Comparison of ENCODE assay signal across 8 cellular contexts in genomic region chr20:46089338-46090094, GRCh38. TPM values are rescaled to one million over a fixed set of nuclear protein-coding genes. Genes with fewer than 3 reads are reported as not detected.
A peak's percentile ranks its signal among the peaks of the same experiment; 100 is the strongest.
DNase-seq lines count a peak whose midpoint lies in the region; ATAC-seq, FAIRE-seq and TF ChIP-seq lines count a peak whose summit lies in the region.

Gene NCOA5 (minus strand): TSS chr20:46089962. CDS start chr20:46079424, 10,538 bp downstream.

- H3K4me1 ChIP-seq in breast epithelium (peaks cover 0 to 11% of the 10 kb centered on the region in 2 donors), iPS-20b (ENCODE audit: insufficient read depth, low read length) (peaks cover 18% of the 10 kb centered on the region; the same call in 1 of the 2 replicates), small intestine (ENCODE audit: control insufficient read depth in 2 of 2, insufficient read depth in 1 of 2, low read depth in 1 of 2, low read length in 1 of 2) (peaks cover 0 to 22% of the 10 kb centered on the region in 2 donors)

- in situ Hi-C loops in ACHN (cut with HindIII; ENCODE audit: low pct_ligation_motif_present, low pct_unique_long_range_greater_than_20kb, low sequenced_read_pairs), result no loop called here

- H3K36me3 ChIP-seq in breast epithelium (no peaks in the 10 kb centered on the region), iPS-20b (ENCODE audit: insufficient read depth, low read depth, low read length) (no peaks in the 10 kb centered on the region), small intestine (ENCODE audit: control insufficient read depth in 2 of 2, insufficient read depth in 2 of 2, low read length in 2 of 2) (no peaks in the 10 kb centered on the region)

- H3K27me3 ChIP-seq in breast epithelium (no peaks in the 10 kb centered on the region), iPS-20b (ENCODE audit: insufficient read depth, low read length) (no peaks in the 10 kb centered on the region), small intestine (ENCODE audit: control insufficient read depth in 2 of 2, insufficient read depth in 2 of 2, low read length in 2 of 2) (no peaks in the 10 kb centered on the region)

- DNase-seq in ACHN (peak; percentile 94), NCI-H2196 (lab: John Stamatoyannopoulos, UW; ENCODE audit: unreplicated experiment) (peak; percentile 97), breast epithelium (ENCODE audit: low spot score in 2 of 2) (peak; percentile 93 to 95), small intestine (peak; percentile 94)

- H3K27ac ChIP-seq in VCaP (peak within 1 kb of the TSS; percentile 97), breast epithelium (peak within 1 kb of the TSS; percentile 99), iPS-20b (ENCODE audit: low read length) (peak within 1 kb of the TSS; percentile 78), small intestine (ENCODE audit: low read depth in 1 of 2, low read length in 1 of 2) (peak within 1 kb of the TSS; percentile 99 to 100)

- no peaks in the 10 kb centered on the region for H3K9me3 ChIP-seq in breast epithelium
- H3K9me3 ChIP-seq in iPS-20b (ENCODE audit: insufficient read depth, low read depth, low read length), result no peaks in the 10 kb centered on the region
- no peaks in the 10 kb centered on the region for H3K9me3 ChIP-seq in small intestine (ENCODE audit: control insufficient read depth, low read depth)

- FAIRE-seq in small intestine (lab: Jason Lieb, UNC), result no peak

- WGBS in small intestine, 3 donors, result 0% methylated on average over 67 to 105 of the region's 105 CpGs

- H3K9ac ChIP-seq in iPS-20b (ENCODE audit: low read depth, low read length), result peak within 1 kb of the TSS; percentile 90

- ATAC-seq in GM18870 (IDR thresholded peaks at IDR 0.05; ENCODE audit: unreplicated experiment) (peak; percentile 71), HG03135 (IDR thresholded peaks at IDR 0.05; ENCODE audit: unreplicated experiment) (peak; percentile 76)

- intact Hi-C loops in breast epithelium (cut with DNase I; ENCODE audit: low total_unique reads), result no loop called here

- TF ChIP-seq POLR2A in breast epithelium (IDR thresholded peaks at IDR 0.05), result peak; percentile 61

- TF ChIP-seq CTCF in VCaP (conservative IDR thresholded peaks at IDR 0.05) (peak; percentile 49), breast epithelium (IDR thresholded peaks at IDR 0.05) (peak in 1 of 3 donors; percentile 32)

- H3K4me3 ChIP-seq in breast epithelium (peak within 1 kb of the TSS; percentile 70 to 75 (median 72)), iPS-20b (ENCODE audit: low read length) (peak within 1 kb of the TSS; percentile 94), small intestine (ENCODE audit: low read depth in 1 of 2, low read length in 2 of 2) (peak within 1 kb of the TSS; percentile 71 to 91)

RNA-seq across cellular contexts. Expression of gene NCOA5, which starts in this region (rescaled TPM):
- total RNA-seq in breast epithelium, result 10 to 100 TPM; 30.1 to 59.7 (median 36.1) TPM
- polyA plus RNA-seq in small intestine, result 10 to 100 TPM; 13.2 to 16.2 (median 13.2) TPM

Comparison
In these comparisons a context has a peak if more than half of its experiments do, and no peak if none do; other contexts are left out.
1. Peak in every context shown above with its lines: DNase-seq, ATAC-seq, H3K4me3 ChIP-seq and H3K27ac ChIP-seq.